In genomic region chr11:62611705-62612365, GRCh38 we compare ENCODE assay signal across 8 cellular contexts. TPM values are rescaled to one million over a fixed set of nuclear protein-coding genes. Genes with fewer than 3 reads are reported as not detected.
DNase-seq lines count a peak whose midpoint lies in the region; ATAC-seq lines count a peak whose summit lies in the region.

No MANE protein-coding gene starts in this region.

- H3K9ac ChIP-seq in BLaER1 treated with 17β-estradiol and CSF1 and Interleukin-3, amounts not matched to agents 10 nM and 100 nM = peak overlapping the region; percentile 84 to 94 (median 90)

- H3K36me3 ChIP-seq in BLaER1 treated with 17β-estradiol and CSF1 and Interleukin-3, amounts not matched to agents 10 nM and 100 nM = peaks cover 10 to 66% (median 29%) of the 10 kb centered on the region in 11 experiments

- ATAC-seq in GM19324 (IDR thresholded peaks at IDR 0.05; ENCODE audit: low FRiP score, unreplicated experiment) (peak; percentile 18), T-cell (replicated peaks in 1 of 4) (peak; percentile 2 to 57 (median 38))

- H3K4me2 ChIP-seq in BLaER1 treated with 17β-estradiol and CSF1 and Interleukin-3, amounts not matched to agents 10 nM and 100 nM = peak overlapping the region; percentile 91 to 100 (median 98)

- no peaks in the 10 kb centered on the region for H3K27me3 Mint-ChIP-seq in T-cell

- no peaks in the 10 kb centered on the region for H3K27me3 ChIP-seq in BLaER1 treated with 17β-estradiol and CSF1 and Interleukin-3, amounts not matched to agents 10 nM and 100 nM
- no peaks in the 10 kb centered on the region for H3K27me3 ChIP-seq in layer of hippocampus (ENCODE audit: control insufficient read depth, insufficient read depth, low read length)

- H3K4me3 Mint-ChIP-seq in T-cell = peak overlapping the region; percentile 97 to 98 (median 97)

- peak; percentile 66 for DNase-seq in HT-29 (ENCODE audit: low spot score)
- DNase-seq in T-cell = peak in 25 of 34 experiments; percentile 22 to 67 (median 49)
- DNase-seq in caudate nucleus (lab: John Stamatoyannopoulos, UW) = peak in 48 of 61 donors; percentile 10 to 74 (median 46)
- DNase-seq in stimulated activated CD4-positive, alpha-beta T cell treated with anti-CD3 and anti-CD28 coated beads, Interleukin-4, amount 100 ng/mL, for 24 hours = peak; percentile 72
- no peak for DNase-seq in mucosa of gallbladder (ENCODE audit: low spot score)

- H3K36me3 Mint-ChIP-seq in T-cell = peaks cover 33% of the 10 kb centered on the region

- H3K4me1 ChIP-seq in BLaER1 treated with 17β-estradiol and CSF1 and Interleukin-3, amounts not matched to agents 10 nM and 100 nM = peaks cover 51 to 73% (median 55%) of the 10 kb centered on the region in 10 experiments

- peak overlapping the region; percentile 69 to 89 (median 74) for H3K4me3 ChIP-seq in BLaER1 treated with 17β-estradiol and CSF1 and Interleukin-3, amounts not matched to agents 10 nM and 100 nM

- peak overlapping the region; percentile 72 to 91 (median 83) for H3K27ac ChIP-seq in BLaER1 treated with 17β-estradiol and CSF1 and Interleukin-3, amounts not matched to agents 10 nM and 100 nM
- H3K27ac ChIP-seq in caudate nucleus (ENCODE audit: low read depth, low read length) (peak overlapping the region; percentile 85), layer of hippocampus (ENCODE audit: low read depth, low read length) (peak overlapping the region; percentile 93)

- peaks cover 0 to 21% (median 0%) of the 10 kb centered on the region in 11 experiments; a peak in 2 of 22 replicates for H4K20me1 ChIP-seq in BLaER1 treated with 17β-estradiol and CSF1 and Interleukin-3, amounts not matched to agents 10 nM and 100 nM

- CTCF ChIA-PET in T-cell (lab: Charles Lee) = interaction anchor here in 1 of 2 donors (0.6 to 1.7 kb wide), 8 partner anchors 10 to 81 kb away, joined by 3 to 10 read pairs (median 6); partner anchors contain the start of genes B3GAT3, C11orf98, CSKMT and MTA2

- H3K27ac Mint-ChIP-seq in T-cell = peak overlapping the region; percentile 98

- no peaks in the 10 kb centered on the region for H3K9me3 Mint-ChIP-seq in T-cell

- peaks cover 49 to 61% (median 53%) of the 10 kb centered on the region in 3 donors for H3K4me1 Mint-ChIP-seq in T-cell

- POLR2A ChIA-PET in T-cell (lab: Charles Lee) = interaction anchor here (0.5 to 0.8 kb wide), 5 partner anchors 10 to 644 kb away, joined by 3 to 7 read pairs (median 3); partner anchors contain the start of gene MTA2 (in 1 of the 2)

- H3K9me3 ChIP-seq in BLaER1 treated with 17β-estradiol and CSF1 and Interleukin-3, amounts not matched to agents 10 nM and 100 nM (replicated peaks in 1 of 11) = no peaks in the 10 kb centered on the region

RNA-seq across cellular contexts. Expression of gene EML3, which starts 0.7 kb away (rescaled TPM):
- total RNA-seq in HT-29 (2014; rRNA removed; shearing (Covaris generic)) = 72.3 and 72.5 TPM in 2 replicates
- total RNA-seq in T-cell = 100 to 1,000 TPM; 160 to 372 (median 328) TPM
- total RNA-seq in mucosa of gallbladder = 66.1 TPM

RNA-seq across cellular contexts. Expression of gene ROM1, which starts 1.2 kb away (rescaled TPM):
- 10.9 and 13.6 TPM in 2 replicates for total RNA-seq in HT-29 (2014; rRNA removed; shearing (Covaris generic))
- total RNA-seq in T-cell = 1 to 10 TPM; 1.6 to 4.5 (median 3.5) TPM
- total RNA-seq in mucosa of gallbladder = 9.9 TPM

RNA-seq across cellular contexts. Expression of gene B3GAT3, which starts 10.0 kb away (rescaled TPM):
- total RNA-seq in HT-29 (2014; rRNA removed; shearing (Covaris generic)) = 63.1 and 82.8 TPM in 2 replicates
- total RNA-seq in T-cell (10 to 100 TPM; 59.0 to 94.5 (median 90.5) TPM), mucosa of gallbladder (60.7 TPM)

RNA-seq across cellular contexts. Expression of gene MTA2, which starts 10.2 kb away (rescaled TPM):
- 223 and 229 TPM in 2 replicates for total RNA-seq in HT-29 (2014; rRNA removed; shearing (Covaris generic))
- total RNA-seq in T-cell = 100 to 1,000 TPM; 151 to 185 (median 184) TPM
- 87.6 TPM for total RNA-seq in mucosa of gallbladder

RNA-seq across cellular contexts. Expression of gene TUT1, which starts 20.5 kb away (rescaled TPM):
- 19.3 and 25.1 TPM in 2 replicates for total RNA-seq in HT-29 (2014; rRNA removed; shearing (Covaris generic))
- total RNA-seq in T-cell = 10 to 100 TPM; 35.2 to 56.0 (median 42.9) TPM
- total RNA-seq in mucosa of gallbladder = 26.2 TPM
